26 cellular contexts compared by ENCODE assay signal in genomic region chr18:59559528-59559927, GRCh38.
"Had no signal": no experiment of that assay in that cellular context is flagged by ENCODE, and none has a peak within 500 bp of the region (broad histone marks: within the 10 kb centered on the region; RNA-seq: fewer than 3 reads in every experiment).

No MANE protein-coding gene starts in this region.

- DNase-seq: activated CD4-positive, alpha-beta memory T cell treated with anti-CD3 and anti-CD28 coated beads for 36 hours; activated CD4-positive, alpha-beta T cell treated with anti-CD3 and anti-CD28 coated beads for 36 hours; activated CD4-positive, alpha-beta T cell treated with anti-CD3 and anti-CD28 coated beads, Interleukin-2, amount 10 ng/mL, durations not matched to agents 24 days and 14 days; activated CD4-positive, CD25-positive, alpha-beta regulatory T cell; activated CD4-positive, CD25-positive, alpha-beta regulatory T cell treated with anti-CD3 and anti-CD28 coated beads, Interleukin-2, amount 50 U/mL, for 72 hours; activated CD8-positive, alpha-beta memory T cell treated with anti-CD3 and anti-CD28 coated beads, Interleukin-2, amount 10 ng/mL, durations not matched to agents 7 days and 5 days; activated CD8-positive, alpha-beta memory T cell treated with anti-CD3 and anti-CD28 coated beads, Interleukin-2, amount 50 U/mL, for 4 hours; activated CD8-positive, alpha-beta T cell treated with anti-CD3 and anti-CD28 coated beads, Interleukin-2, amount 10 ng/mL, durations not matched to agents 7 days and 5 days; activated effector memory CD4-positive, alpha-beta T cell treated with anti-CD3 and anti-CD28 coated beads, Interleukin-2, amount 50 U/mL, for 16 hours; activated naive CD4-positive, alpha-beta T cell treated with anti-CD3 and anti-CD28 coated beads for 36 hours; activated naive CD8-positive, alpha-beta T cell treated with anti-CD3 and anti-CD28 coated beads for 36 hours; activated naive CD8-positive, alpha-beta T cell treated with anti-CD3 and anti-CD28 coated beads, Interleukin-2, amount 50 U/mL, for 24 hours; activated T-cell treated with anti-CD3 and anti-CD28 coated beads, Interleukin-2, amount 50 U/mL, for 1 hour; activated T-cell treated with anti-CD3 and anti-CD28 coated beads, Interleukin-2, amount 50 U/mL, for 48 hours; amygdala; aorta; body of pancreas; central memory CD4-positive, alpha-beta T cell; cerebellar nuclear complex; colonic mucosa; effector memory CD4-positive, alpha-beta T cell; endodermal cell; foreskin fibroblast; head of caudate nucleus; T-helper 2 cell had no signal

- ATAC-seq: activated CD4-positive, alpha-beta T cell treated with anti-CD3 and anti-CD28 coated beads for 36 hours; activated CD8-positive, alpha-beta memory T cell treated with anti-CD3 and anti-CD28 coated beads, Interleukin-2, amount 10 ng/mL, durations not matched to agents 7 days and 5 days; activated CD8-positive, alpha-beta T cell treated with anti-CD3 and anti-CD28 coated beads, Interleukin-2, amount 10 ng/mL, durations not matched to agents 7 days and 5 days; activated naive CD8-positive, alpha-beta T cell treated with anti-CD3 and anti-CD28 coated beads, Interleukin-2, amount 50 U/mL, for 24 hours; body of pancreas; esophagus mucosa had no signal
